In genomic region chr11:44037658-44037998, GRCh38 we compare ENCODE assay signal across 12 cellular contexts. TPM values are rescaled to one million over a fixed set of nuclear protein-coding genes. Genes with fewer than 3 reads are reported as not detected.
DNase-seq lines count a peak whose midpoint lies in the region; ATAC-seq, FAIRE-seq and TF ChIP-seq lines count a peak whose summit lies in the region.
"Had no signal": no experiment of that assay in that cellular context is flagged by ENCODE, and none has a peak within 500 bp of the region (broad histone marks: within the 10 kb centered on the region; RNA-seq: fewer than 3 reads in every experiment).

No MANE protein-coding gene starts in this region.

- H3K9me3 Mint-ChIP-seq in H9 = peaks cover 6 to 7% of the 10 kb centered on the region in 2 experiments; a peak in 4 of 5 replicates

- peak; percentile 9; the same call in 2 of the 3 replicates for TF ChIP-seq CTCF in H9 (conservative IDR thresholded peaks at IDR 0.05)
- peak; percentile 41; the same call in 1 of the 2 replicates for TF ChIP-seq CTCF in OCI-LY7 (conservative IDR thresholded peaks at IDR 0.05; ENCODE audit: low read length)
- TF ChIP-seq CTCF in K562 (IDR thresholded peaks at IDR 0.05 in 2 of 3, conservative IDR thresholded peaks at IDR 0.05 in 1 of 3; ENCODE audit: insufficient read depth in 2 of 3, low read depth in 1 of 3, low read length in 3 of 3) = no peak

- H3K14ac ChIP-seq in H9 (ENCODE audit: insufficient read depth, low read length) = no peak overlapping the region

- no peak for TF ChIP-seq RAD21 in K562 (CRISPR knock-in tag; conservative IDR thresholded peaks at IDR 0.05 in 1 of 2, IDR thresholded peaks at IDR 0.05 in 1 of 2)

- no TSS peak for BruUV-seq in OCI-LY7 (replicated peaks; lab: Mats Ljungman, UMichigan)
- no TSS peak for BruUV-seq in K562 (replicated peaks; lab: Mats Ljungman, UMichigan)

- H3T11ph ChIP-seq in H9 (ENCODE audit: low read length) = no peak overlapping the region

- no peak overlapping the region for H4K5ac ChIP-seq in H9 (ENCODE audit: insufficient read length, low read depth, low read length)

- no peak overlapping the region for H3K4ac ChIP-seq in H9 (ENCODE audit: low read depth, low read length)

- no peak overlapping the region for H3K56ac ChIP-seq in H9 (ENCODE audit: insufficient read length, low read depth, low read length)

- H3K27ac Mint-ChIP-seq in H9 = no peak overlapping the region
- H3K27ac Mint-ChIP-seq: GM23338 had no signal

- intact Hi-C loops in OCI-LY7 (cut with micrococcal nuclease; ENCODE audit: unreplicated experiment) = loop anchor here (5.0 kb wide), 1 partner anchor 145 kb away; no protein-coding TSS in a partner anchor
- intact Hi-C loops in K562 (cut with micrococcal nuclease) = loop anchor here (1.0 kb wide), 3 partner anchors 93 to 212 kb away; no protein-coding TSS in a partner anchor

- H3K4me1 Mint-ChIP-seq in H9 = peaks cover 3 to 5% of the 10 kb centered on the region in 2 experiments; a peak in 3 of 4 replicates
- H3K4me1 Mint-ChIP-seq: CD4-positive, alpha-beta memory T cell; GM23338 had no signal

- H3K4me3 ChIP-seq in OCI-LY7 (ENCODE audit: low read depth, low read length, poor library complexity, severe bottlenecking) = no peak overlapping the region
- H3K4me3 ChIP-seq in K562 = no peak overlapping the region
- no peak overlapping the region for H3K4me3 ChIP-seq in stomach smooth muscle (ENCODE audit: low read length in 2 of 2)
- H3K4me3 ChIP-seq: GM23338 had no signal

- no peaks in the 10 kb centered on the region for H3K79me1 ChIP-seq in H9 (ENCODE audit: insufficient read depth, low read depth, low read length, poor library complexity, severe bottlenecking)

- peak; percentile 24 for ATAC-seq in K562
- no peak for ATAC-seq in GM18870 (IDR thresholded peaks at IDR 0.05; ENCODE audit: unreplicated experiment)

- WGBS in H9 (ENCODE audit: extremely low coverage, insufficient read length, low lambda C conversion rate) = no CpG with 5 or more reads among the region's 2 CpGs
- 36% methylated on average over 2 of the region's 2 CpGs for whole genome bisulfite sequencing in K562 (ENCODE audit: insufficient coverage, low coverage, missing lambda C conversion rate)

- H4K91ac ChIP-seq in H9 (ENCODE audit: insufficient read length, low read depth, low read length) = no peak overlapping the region

- H2BK120ac ChIP-seq in H9 (ENCODE audit: low read depth, low read length, poor library complexity, severe bottlenecking) = no peak overlapping the region

- no peak overlapping the region for H2BK5ac ChIP-seq in H9 (ENCODE audit: insufficient read length, low read length)

- H3K27ac ChIP-seq in H9 (ENCODE audit: insufficient read length, low read depth, low read length) (no peak overlapping the region), OCI-LY7 (ENCODE audit: low read depth, low read length, poor library complexity, severe bottlenecking) (no peak overlapping the region), K562 (ENCODE audit: extremely low read depth, low read depth, low read length) (no peak overlapping the region), stomach smooth muscle (ENCODE audit: low read length) (peak overlapping the region; percentile 2)

- peak; percentile 1 for DNase-seq in H9
- DNase-seq in OCI-LY7 (ENCODE audit: low spot score) = no peak
- no peak for DNase-seq in K562 (ENCODE audit: extremely low read depth in 1 of 4, low spot score in 3 of 4)
- DNase-seq in AG08396 (ENCODE audit: low spot score) = no peak
- DNase-seq in HuH-7 (ENCODE audit: low spot score) = no peak

- H3K36me3 Mint-ChIP-seq in H9 (ENCODE audit: insufficient read depth in 1 of 3, low read depth in 3 of 3) = peaks cover 0 to 3% (median 0%) of the 10 kb centered on the region in 3 experiments; a peak in 1 of 7 replicates

- H2BK15ac ChIP-seq in H9 (ENCODE audit: low read depth, low read length) = no peak overlapping the region

- TF ChIP-seq POLR2A in K562 (conservative IDR thresholded peaks at IDR 0.05) = no peak

- H4K20me1 ChIP-seq in H9 (ENCODE audit: control insufficient read depth, insufficient read depth, insufficient read length) (no peaks in the 10 kb centered on the region), OCI-LY7 (ENCODE audit: insufficient read depth, low read length) (no peaks in the 10 kb centered on the region), K562 (replicated peaks; ENCODE audit: control insufficient read depth, insufficient read depth, low read length) (no peaks in the 10 kb centered on the region)

- CTCF ChIA-PET in OCI-LY7 (lab: Charles Lee; ENCODE audit: unreplicated experiment) = interaction anchor here (1.6 kb wide), 1 partner anchor 148 kb away, joined by 4 read pairs; no protein-coding TSS in a partner anchor
- CTCF ChIA-PET in K562 (lab: Yijun Ruan, JAX; ENCODE audit: low intra/inter-chr PET ratio) = interaction anchor here (2.1 kb wide), 1 partner anchor 148 kb away, joined by 12 read pairs; no protein-coding TSS in a partner anchor

- H3K4me3 Mint-ChIP-seq in H9 = no peak overlapping the region
- H3K4me3 Mint-ChIP-seq: CD4-positive, alpha-beta memory T cell; GM23338 had no signal

- no peak overlapping the region for H4K8ac ChIP-seq in H9 (replicated peaks; ENCODE audit: insufficient read length, low read depth, low read length)

- FAIRE-seq in K562 (lab: Jason Lieb, UNC) = no peak

- H3K9me2 ChIP-seq in OCI-LY7 (ENCODE audit: insufficient read depth, low read length) = no peaks in the 10 kb centered on the region

- H3K23me2 ChIP-seq in H9 (ENCODE audit: insufficient read length, low read depth, low read length, poor library complexity, severe bottlenecking) = no peaks in the 10 kb centered on the region

- H3K9me3 ChIP-seq in H9 (ENCODE audit: control insufficient read depth, low read depth, low read length) (no peaks in the 10 kb centered on the region), OCI-LY7 (ENCODE audit: low read length) (no peaks in the 10 kb centered on the region), K562 (replicated peaks; ENCODE audit: control insufficient read depth, insufficient read depth, low read depth, low read length) (no peaks in the 10 kb centered on the region), stomach smooth muscle (ENCODE audit: control insufficient read depth in 2 of 2, low read length in 2 of 2) (no peaks in the 10 kb centered on the region)
- H3K9me3 ChIP-seq: BE2C had no signal

- H3K9ac ChIP-seq in H9 (ENCODE audit: extremely low read depth, insufficient read length, low read length) (no peak overlapping the region), K562 (ENCODE audit: insufficient read depth in 1 of 2, low read depth in 2 of 2, low read length in 2 of 2) (no peak overlapping the region), stomach smooth muscle (ENCODE audit: low read length in 2 of 2) (no peak overlapping the region)

- H3K79me2 ChIP-seq in H9 (ENCODE audit: insufficient read depth, low read length) = no peaks in the 10 kb centered on the region
- no peaks in the 10 kb centered on the region for H3K79me2 ChIP-seq in OCI-LY7 (ENCODE audit: insufficient read depth, low read depth, low read length)
- H3K79me2 ChIP-seq in K562 (ENCODE audit: control insufficient read depth, insufficient read depth, low read length) = no peaks in the 10 kb centered on the region

- H3K36me3 ChIP-seq in OCI-LY7 (ENCODE audit: insufficient read depth, low read length) (no peaks in the 10 kb centered on the region), K562 (ENCODE audit: control insufficient read depth, insufficient read depth, low read length) (no peaks in the 10 kb centered on the region), stomach smooth muscle (ENCODE audit: control insufficient read depth in 2 of 2, insufficient read depth in 2 of 2, low read length in 2 of 2) (no peaks in the 10 kb centered on the region)
- H3K36me3 ChIP-seq: BE2C had no signal

- H2AK5ac ChIP-seq in H9 (ENCODE audit: insufficient read length, low read length) = no peak overlapping the region

- H3K18ac ChIP-seq in H9 (ENCODE audit: insufficient read length, low read depth, low read length) = no peak overlapping the region

- H3K23ac ChIP-seq in H9 (ENCODE audit: insufficient read length, low read depth, low read length) = no peak overlapping the region

- no peaks in the 10 kb centered on the region for H3K9me1 ChIP-seq in K562 (ENCODE audit: control insufficient read depth, insufficient read depth, low read length)

- in situ Hi-C loops in K562 (cut with MboI) = loop anchor here (5.0 kb wide), 1 partner anchor 90 kb away; no protein-coding TSS in a partner anchor

- no peak overlapping the region for H2BK20ac ChIP-seq in H9 (ENCODE audit: low read depth, low read length, poor library complexity, severe bottlenecking)

- H3K4me1 ChIP-seq in H9 (ENCODE audit: insufficient read depth, low read length) (no peaks in the 10 kb centered on the region), OCI-LY7 (ENCODE audit: insufficient read depth, low read length, poor library complexity, severe bottlenecking) (no peaks in the 10 kb centered on the region), K562 (replicated peaks in 1 of 2; ENCODE audit: control insufficient read depth in 2 of 2, insufficient read depth in 2 of 2, low read length in 2 of 2) (peaks cover 0 to 2% of the 10 kb centered on the region in 2 experiments; a peak in 2 of 5 replicates), stomach smooth muscle (ENCODE audit: control insufficient read depth, insufficient read depth, low read length) (peaks cover 17% of the 10 kb centered on the region)

- H2BK12ac ChIP-seq in H9 (ENCODE audit: insufficient read length, low read depth, low read length) = no peak overlapping the region

- H3K27me3 ChIP-seq in H9 (ENCODE audit: insufficient read depth, low read length) = no peaks in the 10 kb centered on the region
- peaks cover under 1 to 12% of the 10 kb centered on the region in 2 experiments; a peak in 2 of 5 replicates for H3K27me3 ChIP-seq in K562 (ENCODE audit: control insufficient read depth in 2 of 2, insufficient read depth in 2 of 2, low read length in 2 of 2)
- no peaks in the 10 kb centered on the region for H3K27me3 ChIP-seq in stomach smooth muscle (ENCODE audit: control insufficient read depth in 1 of 2, insufficient read depth in 2 of 2, low read length in 2 of 2)
- H3K27me3 ChIP-seq: BE2C had no signal

- H3K4me2 ChIP-seq in H9 (ENCODE audit: insufficient read depth, insufficient read length, low read length) = no peak overlapping the region
- H3K4me2 ChIP-seq in OCI-LY7 (ENCODE audit: low read length) = no peak overlapping the region
- no peak overlapping the region for H3K4me2 ChIP-seq in K562 (ENCODE audit: insufficient read depth, low read length)
- H3K4me2 ChIP-seq: GM23338 had no signal

- H2AFZ ChIP-seq in H9 (ENCODE audit: low read length) = no peak overlapping the region
- H2AFZ ChIP-seq in OCI-LY7 (ENCODE audit: low read length) = no peak overlapping the region
- no peak overlapping the region for H2AFZ ChIP-seq in K562 (ENCODE audit: low read depth, low read length)

- H3K27me3 Mint-ChIP-seq in H9 (ENCODE audit: low read depth) = peaks cover 7% of the 10 kb centered on the region

- POLR2A ChIA-PET in OCI-LY7 (lab: Charles Lee) (no interaction called here), K562 (lab: Yijun Ruan, JAX) (interaction anchor here (1.0 to 1.4 kb wide), 4 partner anchors 19 to 148 kb away, joined by 3 to 4 read pairs (median 4); no protein-coding TSS in a partner anchor)

- no peak for TF ChIP-seq EP300 in K562 (IDR thresholded peaks at IDR 0.05; ENCODE audit: low read length)

RNA-seq across cellular contexts. Expression of gene ACCSL, which starts 10.2 kb away (rescaled TPM):
- total RNA-seq in H9 (2021) = not detected in 2 replicates
- total RNA-seq in OCI-LY7 (2014; rRNA removed; shearing (Covaris generic)) = not detected in 2 replicates
- not detected in 2 replicates for total RNA-seq in OCI-LY7 (2022)
- not detected in 2 replicates for total RNA-seq in K562 (2011; cell fraction: chromatin; rRNA removed; ENCODE audit: low replicate concordance)
- total RNA-seq in K562 (2011; cell fraction: nucleolus; rRNA removed) = not detected in 2 replicates
- total RNA-seq in K562 (2011; cell fraction: nucleoplasm; rRNA removed) = 0.22 TPM in 1 of 2 replicates, not detected in the other
- not detected in 2 replicates for total RNA-seq in K562 (2014; rRNA removed)
- total RNA-seq in K562 (2014; rRNA removed; fragmentation: Illumina TruSeq; extraction: Trizol) = not detected in 2 replicates
- total RNA-seq in K562 (2015; rRNA removed; fragmentation: Illumina TruSeq; extraction: Trizol) = not detected in 2 replicates
- total RNA-seq in K562 (2021) = not detected in 2 replicates
- polyA plus RNA-seq in K562 (2011; rRNA removed) = not detected in 2 replicates
- polyA plus RNA-seq in K562 (2011; cell fraction: cytosol; rRNA removed) = not detected in 2 replicates
- polyA plus RNA-seq in K562 (2011; cell fraction: nucleus; rRNA removed) = not detected in 2 replicates
- not detected in 2 replicates for polyA plus RNA-seq in K562 (2012)
- polyA plus RNA-seq in K562 (2014; fragmentation: Illumina TruSeq; extraction: Trizol) = not detected in 2 replicates
- polyA plus RNA-seq in K562 (2014; fragmentation: Nextera tagmentation; extraction: Ambion mirVana) = not detected
- not detected in 2 replicates for polyA plus RNA-seq in K562 (2014; rRNA removed)
- polyA minus RNA-seq in K562 (2011; rRNA and poly(A)+ RNA removed) = not detected in 2 replicates
- not detected in 2 replicates for polyA minus RNA-seq in K562 (2011; cell fraction: cytosol; rRNA and poly(A)+ RNA removed)
- polyA minus RNA-seq in K562 (2011; cell fraction: nucleus; rRNA and poly(A)+ RNA removed) = not detected in 2 replicates
- total RNA-seq: Calu3; CD4-positive, alpha-beta memory T cell; GM23338 had no signal
- polyA plus RNA-seq: AG04450; CD4-positive, alpha-beta memory T cell; GM23338 had no signal

RNA-seq across cellular contexts. Expression of gene ACCS, which starts 28.4 kb away (rescaled TPM):
- total RNA-seq in H9 (2021) (7.5 and 9.1 TPM in 2 replicates), OCI-LY7 (2022) (not detected in 2 replicates), K562 (2014; rRNA removed) (14.8 and 16.3 TPM in 2 replicates), K562 (2014; rRNA removed; fragmentation: Illumina TruSeq; extraction: Trizol) (11.3 and 11.8 TPM in 2 replicates), K562 (2015; rRNA removed; fragmentation: Illumina TruSeq; extraction: Trizol) (10.1 and 10.7 TPM in 2 replicates), K562 (2021) (19.5 and 21.1 TPM in 2 replicates)
- not detected in 2 replicates for total RNA-seq in OCI-LY7 (2014; rRNA removed; shearing (Covaris generic))
- 116 and 149 TPM in 2 replicates for total RNA-seq in K562 (2011; cell fraction: chromatin; rRNA removed; ENCODE audit: low replicate concordance)
- 94.2 and 109 TPM in 2 replicates for total RNA-seq in K562 (2011; cell fraction: nucleolus; rRNA removed)
- total RNA-seq in K562 (2011; cell fraction: nucleoplasm; rRNA removed) = 129 and 171 TPM in 2 replicates
- polyA plus RNA-seq in K562 (2011; rRNA removed) (19.8 and 27.9 TPM in 2 replicates), K562 (2014; fragmentation: Illumina TruSeq; extraction: Trizol) (18.0 and 20.2 TPM in 2 replicates), K562 (2014; fragmentation: Nextera tagmentation; extraction: Ambion mirVana) (1 to 10 TPM; 4.2 to 6.3 TPM), K562 (2014; rRNA removed) (25.9 and 29.9 TPM in 2 replicates)
- polyA plus RNA-seq in K562 (2011; cell fraction: cytosol; rRNA removed) = 6.9 and 15.3 TPM in 2 replicates
- polyA plus RNA-seq in K562 (2011; cell fraction: nucleus; rRNA removed) = 251 and 266 TPM in 2 replicates
- polyA plus RNA-seq in K562 (2012) = 19.7 and 69.3 TPM in 2 replicates
- polyA minus RNA-seq in K562 (2011; rRNA and poly(A)+ RNA removed) = 9.4 and 10.8 TPM in 2 replicates
- 4.3 and 4.6 TPM in 2 replicates for polyA minus RNA-seq in K562 (2011; cell fraction: cytosol; rRNA and poly(A)+ RNA removed)
- 30.2 and 44.4 TPM in 2 replicates for polyA minus RNA-seq in K562 (2011; cell fraction: nucleus; rRNA and poly(A)+ RNA removed)

RNA-seq across cellular contexts. Expression of gene EXT2, which starts 57.9 kb away (rescaled TPM):
- total RNA-seq in H9 (2021) (42.9 and 45.9 TPM in 2 replicates), OCI-LY7 (2022) (22.3 and 25.5 TPM in 2 replicates), K562 (2014; rRNA removed) (38.8 and 39.5 TPM in 2 replicates), K562 (2014; rRNA removed; fragmentation: Illumina TruSeq; extraction: Trizol) (34.0 and 37.5 TPM in 2 replicates), K562 (2015; rRNA removed; fragmentation: Illumina TruSeq; extraction: Trizol) (38.5 and 40.9 TPM in 2 replicates), K562 (2021) (43.1 and 43.2 TPM in 2 replicates)
- 24.1 and 31.8 TPM in 2 replicates for total RNA-seq in OCI-LY7 (2014; rRNA removed; shearing (Covaris generic))
- 100 and 105 TPM in 2 replicates for total RNA-seq in K562 (2011; cell fraction: chromatin; rRNA removed; ENCODE audit: low replicate concordance)
- 133 and 140 TPM in 2 replicates for total RNA-seq in K562 (2011; cell fraction: nucleolus; rRNA removed)
- total RNA-seq in K562 (2011; cell fraction: nucleoplasm; rRNA removed) = 105 and 121 TPM in 2 replicates
- polyA plus RNA-seq in K562 (2011; rRNA removed) (49.2 and 52.1 TPM in 2 replicates), K562 (2014; fragmentation: Illumina TruSeq; extraction: Trizol) (35.0 and 38.1 TPM in 2 replicates), K562 (2014; fragmentation: Nextera tagmentation; extraction: Ambion mirVana) (10 to 100 TPM in 1 of 2 experiments, 1 to 10 TPM in 1; 7.5 to 13.1 TPM), K562 (2014; rRNA removed) (36.9 and 38.4 TPM in 2 replicates)
- 42.1 and 45.0 TPM in 2 replicates for polyA plus RNA-seq in K562 (2011; cell fraction: cytosol; rRNA removed)
- polyA plus RNA-seq in K562 (2011; cell fraction: nucleus; rRNA removed) = 31.6 and 38.9 TPM in 2 replicates
- polyA plus RNA-seq in K562 (2012) = 33.7 and 39.0 TPM in 2 replicates
- polyA minus RNA-seq in K562 (2011; rRNA and poly(A)+ RNA removed) = 80.3 and 83.4 TPM in 2 replicates
- 34.9 and 35.8 TPM in 2 replicates for polyA minus RNA-seq in K562 (2011; cell fraction: cytosol; rRNA and poly(A)+ RNA removed)
- 65.7 and 90.9 TPM in 2 replicates for polyA minus RNA-seq in K562 (2011; cell fraction: nucleus; rRNA and poly(A)+ RNA removed)

Comparison
In these comparisons a context has a peak if more than half of its experiments do, and no peak if none do; other contexts are left out.
1. CTCF ChIP-seq: peak in H9 (single experiment) and OCI-LY7 (single experiment); none in K562 (0 of 3).